2 cellular contexts compared by ENCODE assay signal in the genomic region with DNA sequence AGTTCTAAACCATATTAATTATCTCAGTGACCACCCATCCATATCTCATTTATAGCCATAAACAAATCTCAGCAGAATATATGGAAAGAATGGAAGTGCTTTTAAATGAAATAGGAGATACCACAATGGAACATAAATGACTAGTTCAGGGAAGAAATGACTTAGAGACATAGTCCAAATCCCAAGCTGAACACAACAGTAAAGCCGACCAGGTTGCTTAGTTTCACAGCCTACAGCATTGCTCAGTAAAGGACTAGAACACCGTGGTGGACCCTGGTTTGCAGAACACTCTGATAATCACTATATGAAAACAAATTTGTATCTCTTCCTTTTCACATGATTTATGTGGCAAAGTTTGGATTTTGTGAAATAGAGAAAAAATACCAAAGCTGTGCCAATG.
TF ChIP-seq lines count a peak whose summit lies in the region.

No MANE protein-coding gene starts in this region.

TF ChIP-seq in A549, 52 proteins besides CTCF, POLR2A, EP300 and RAD21:
- TF ChIP-seq, protein P1, sequence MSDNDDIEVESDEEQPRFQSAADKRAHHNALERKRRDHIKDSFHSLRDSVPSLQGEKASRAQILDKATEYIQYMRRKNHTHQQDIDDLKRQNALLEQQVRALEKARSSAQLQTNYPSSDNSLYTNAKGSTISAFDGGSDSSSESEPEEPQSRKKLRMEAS (IDR thresholded peaks at IDR 0.05) = no peak
- TF ChIP-seq TP53 (CRISPR knock-in tag; IDR thresholded peaks at IDR 0.05) (no peak), MAZ (IDR thresholded peaks at IDR 0.05; ENCODE audit: borderline replicate concordance, low read depth, low read length) (no peak)

TF ChIP-seq in GM12878, 131 proteins besides CTCF, POLR2A, EP300 and RAD21:
- no peak for TF ChIP-seq LARP7 (IDR thresholded peaks at IDR 0.05)
TF ChIP-seq in GM12878: peak in this region for 0.
